21 cellular contexts compared by ENCODE assay signal in genomic region chr6:142035890-142036289, GRCh38.
A peak's percentile ranks its signal among the peaks of the same experiment; 100 is the strongest.
DNase-seq lines count a peak whose midpoint lies in the region; ATAC-seq, FAIRE-seq and TF ChIP-seq lines count a peak whose summit lies in the region.
"Had no signal": no experiment of that assay in that cellular context is flagged by ENCODE, and none has a peak within 500 bp of the region (broad histone marks: within the 10 kb centered on the region; RNA-seq: fewer than 3 reads in every experiment).

No MANE protein-coding gene starts in this region.

- no peak overlapping the region for H3K4me2 ChIP-seq in K562 (ENCODE audit: insufficient read depth, low read length)

- H3K4me3 ChIP-seq in K562: no peak overlapping the region
- no peak overlapping the region for H3K4me3 ChIP-seq in breast epithelium
- no peak overlapping the region for H3K4me3 ChIP-seq in dorsolateral prefrontal cortex
- H3K4me3 ChIP-seq: GM23248, HAP-1 had no signal

- H3K27ac Mint-ChIP-seq in activated naive CD4-positive, alpha-beta T cell treated with anti-CD3 and anti-CD28 coated beads for 36 hours: no peak overlapping the region
- no peak overlapping the region for H3K27ac Mint-ChIP-seq in type B pancreatic cell
- H3K27ac Mint-ChIP-seq: CD4-positive, CD25-positive, alpha-beta regulatory T cell; CD8-positive, alpha-beta memory T cell had no signal

- H3K27me3 Mint-ChIP-seq in activated naive CD4-positive, alpha-beta T cell treated with anti-CD3 and anti-CD28 coated beads for 36 hours (ENCODE audit: low read depth): peaks cover 7% of the 10 kb centered on the region
- peaks cover 5% of the 10 kb centered on the region for H3K27me3 Mint-ChIP-seq in type B pancreatic cell
- H3K27me3 Mint-ChIP-seq: CD4-positive, CD25-positive, alpha-beta regulatory T cell had no signal

- no peak for TF ChIP-seq EP300 in K562 (IDR thresholded peaks at IDR 0.05; ENCODE audit: low read length)

- H3K36me3 ChIP-seq in K562 (ENCODE audit: control insufficient read depth, insufficient read depth, low read length) (no peaks in the 10 kb centered on the region), breast epithelium (no peaks in the 10 kb centered on the region)
- H3K36me3 ChIP-seq: BE2C, HAP-1 had no signal

- no peaks in the 10 kb centered on the region for H3K27me3 ChIP-seq in K562 (ENCODE audit: control insufficient read depth in 2 of 2, insufficient read depth in 2 of 2, low read length in 2 of 2)
- no peaks in the 10 kb centered on the region for H3K27me3 ChIP-seq in breast epithelium
- peaks cover 0 to 3% (median 0%) of the 10 kb centered on the region in 45 donors for H3K27me3 ChIP-seq in dorsolateral prefrontal cortex
- H3K27me3 ChIP-seq: BE2C had no signal

- H3K27ac ChIP-seq in K562 (ENCODE audit: extremely low read depth, low read depth, low read length) (no peak overlapping the region), breast epithelium (no peak overlapping the region), dorsolateral prefrontal cortex (no peak overlapping the region)
- H3K27ac ChIP-seq: GM23248 had no signal

- no peaks in the 10 kb centered on the region for H3K36me3 Mint-ChIP-seq in activated naive CD4-positive, alpha-beta T cell treated with anti-CD3 and anti-CD28 coated beads for 36 hours (ENCODE audit: low read depth)
- no peaks in the 10 kb centered on the region for H3K36me3 Mint-ChIP-seq in type B pancreatic cell
- H3K36me3 Mint-ChIP-seq: CD4-positive, CD25-positive, alpha-beta regulatory T cell; CD8-positive, alpha-beta memory T cell had no signal

- intact Hi-C loops in activated naive CD4-positive, alpha-beta T cell treated with anti-CD3 and anti-CD28 coated beads for 36 hours (cut with micrococcal nuclease): no loop called here
- intact Hi-C loops in K562 (cut with micrococcal nuclease): no loop called here
- intact Hi-C loops in breast epithelium (cut with DNase I; ENCODE audit: low total_unique reads): no loop called here
- intact Hi-C loops in dorsolateral prefrontal cortex (cut with DNase I): no loop called here

- in situ Hi-C loops in K562 (cut with MboI): no loop called here

- FAIRE-seq in K562 (lab: Jason Lieb, UNC): no peak
- FAIRE-seq: A204.1, G401.6, GM12891, GM18507, HTR-8/SVneo had no signal

- no peak overlapping the region for H3K4me3 Mint-ChIP-seq in activated naive CD4-positive, alpha-beta T cell treated with anti-CD3 and anti-CD28 coated beads for 36 hours
- H3K4me3 Mint-ChIP-seq in type B pancreatic cell: no peak overlapping the region
- H3K4me3 Mint-ChIP-seq: CD4-positive, CD25-positive, alpha-beta regulatory T cell; CD8-positive, alpha-beta memory T cell had no signal

- TF ChIP-seq RAD21 in K562 (CRISPR knock-in tag; conservative IDR thresholded peaks at IDR 0.05 in 1 of 2, IDR thresholded peaks at IDR 0.05 in 1 of 2): no peak

- H3K4me1 Mint-ChIP-seq in activated naive CD4-positive, alpha-beta T cell treated with anti-CD3 and anti-CD28 coated beads for 36 hours (ENCODE audit: low read depth): no peaks in the 10 kb centered on the region
- no peaks in the 10 kb centered on the region for H3K4me1 Mint-ChIP-seq in type B pancreatic cell (ENCODE audit: unreplicated experiment)
- H3K4me1 Mint-ChIP-seq: CD4-positive, CD25-positive, alpha-beta regulatory T cell; CD8-positive, alpha-beta memory T cell had no signal

- TF ChIP-seq POLR2A in K562 (conservative IDR thresholded peaks at IDR 0.05): no peak
- no peak for TF ChIP-seq POLR2A in breast epithelium (IDR thresholded peaks at IDR 0.05)

- no peaks in the 10 kb centered on the region for H4K20me1 ChIP-seq in K562 (replicated peaks; ENCODE audit: control insufficient read depth, insufficient read depth, low read length)

- peak; percentile 10 for DNase-seq in activated naive CD4-positive, alpha-beta T cell treated with anti-CD3 and anti-CD28 coated beads for 36 hours
- DNase-seq in activated naive CD4-positive, alpha-beta T cell (lab: John Stamatoyannopoulos, UW): no peak
- DNase-seq in RKO (ENCODE audit: low spot score): peak; percentile 16
- DNase-seq in K562 (ENCODE audit: extremely low read depth in 1 of 4, low spot score in 3 of 4): no peak
- no peak for DNase-seq in type B pancreatic cell (ENCODE audit: extremely low spot score, unreplicated experiment)
- no peak for DNase-seq in breast epithelium (ENCODE audit: low spot score in 2 of 2)
- no peak for DNase-seq in dorsolateral prefrontal cortex
- DNase-seq: ACHN; BE2C; C1 segment of cervical spinal cord; CD4-positive, CD25-positive, alpha-beta regulatory T cell; CD8-positive, alpha-beta memory T cell; COR-L47; GM23248; IMR-90 had no signal

- H3K9me1 ChIP-seq in K562 (ENCODE audit: control insufficient read depth, insufficient read depth, low read length): no peaks in the 10 kb centered on the region

- H3K4me1 ChIP-seq in K562 (replicated peaks in 1 of 2; ENCODE audit: control insufficient read depth in 2 of 2, insufficient read depth in 2 of 2, low read length in 2 of 2) (no peaks in the 10 kb centered on the region), breast epithelium (no peaks in the 10 kb centered on the region)
- H3K4me1 ChIP-seq: BE2C, HAP-1 had no signal

- WGBS in K562 (ENCODE audit: insufficient coverage, low coverage, missing lambda C conversion rate): 8% methylated on average over 4 of the region's 4 CpGs

- BruUV-seq in K562 (replicated peaks; lab: Mats Ljungman, UMichigan): no TSS peak

- POLR2A ChIA-PET in K562 (lab: Yijun Ruan, JAX): interaction anchor here (1.3 to 2.1 kb wide), 2 partner anchors 11 to 14 kb away, joined by 3 to 7 read pairs; no protein-coding TSS in a partner anchor

- ATAC-seq in K562: peak; percentile 28; the same call in 2 of the 3 replicates

- no peak overlapping the region for H2AFZ ChIP-seq in K562 (ENCODE audit: low read depth, low read length)
- H2AFZ ChIP-seq: GM23248 had no signal

- H3K9ac ChIP-seq in K562 (ENCODE audit: insufficient read depth in 1 of 2, low read depth in 2 of 2, low read length in 2 of 2): no peak overlapping the region
- H3K9ac ChIP-seq: GM23248 had no signal

- H3K9me3 ChIP-seq in K562 (replicated peaks; ENCODE audit: control insufficient read depth, insufficient read depth, low read depth, low read length) (no peaks in the 10 kb centered on the region), breast epithelium (peaks cover 0 to 4% of the 10 kb centered on the region in 2 donors)
- H3K9me3 ChIP-seq: BE2C, HAP-1 had no signal

- CTCF ChIA-PET in activated naive CD4-positive, alpha-beta T cell treated with anti-CD3 and anti-CD28 coated beads for 36 hours (lab: Charles Lee): no interaction called here
- CTCF ChIA-PET in K562 (lab: Yijun Ruan, JAX; ENCODE audit: low intra/inter-chr PET ratio): no interaction called here

- no peaks in the 10 kb centered on the region for H3K9me3 Mint-ChIP-seq in activated naive CD4-positive, alpha-beta T cell treated with anti-CD3 and anti-CD28 coated beads for 36 hours
- no peaks in the 10 kb centered on the region for H3K9me3 Mint-ChIP-seq in type B pancreatic cell
- H3K9me3 Mint-ChIP-seq: CD8-positive, alpha-beta memory T cell had no signal

- H3K79me2 ChIP-seq in K562 (ENCODE audit: control insufficient read depth, insufficient read depth, low read length): no peaks in the 10 kb centered on the region

- TF ChIP-seq CTCF in K562 (IDR thresholded peaks at IDR 0.05 in 2 of 3, conservative IDR thresholded peaks at IDR 0.05 in 1 of 3; ENCODE audit: insufficient read depth in 2 of 3, low read depth in 1 of 3, low read length in 3 of 3): no peak
- peak; percentile 15 for TF ChIP-seq CTCF in type B pancreatic cell (conservative IDR thresholded peaks at IDR 0.05)
- TF ChIP-seq CTCF in breast epithelium (IDR thresholded peaks at IDR 0.05): no peak
- TF ChIP-seq CTCF in dorsolateral prefrontal cortex (IDR thresholded peaks at IDR 0.05 in 54 of 56, conservative IDR thresholded peaks at IDR 0.05 in 2 of 56; ENCODE audit: low read depth in 1 of 56, partially characterized antibody in 56 of 56): no peak

TF ChIP-seq in K562, 482 proteins besides CTCF, POLR2A, EP300 and RAD21 (continues in another document):
- TF ChIP-seq DACH1 (IDR thresholded peaks at IDR 0.05; ENCODE audit: partially characterized antibody): no peak

Comparison
In these comparisons a context has a peak if more than half of its experiments do, and no peak if none do; other contexts are left out.
1. DNase-seq: peak in activated naive CD4-positive, alpha-beta T cell treated with anti-CD3 and anti-CD28 coated beads for 36 hours (single experiment) and RKO (single experiment); none in activated naive CD4-positive, alpha-beta T cell (0 of 4), K562 (0 of 4), type B pancreatic cell (single experiment), breast epithelium (0 of 2) and dorsolateral prefrontal cortex (0 of 10).